22 cellular contexts compared by ENCODE assay signal in the genomic region with DNA sequence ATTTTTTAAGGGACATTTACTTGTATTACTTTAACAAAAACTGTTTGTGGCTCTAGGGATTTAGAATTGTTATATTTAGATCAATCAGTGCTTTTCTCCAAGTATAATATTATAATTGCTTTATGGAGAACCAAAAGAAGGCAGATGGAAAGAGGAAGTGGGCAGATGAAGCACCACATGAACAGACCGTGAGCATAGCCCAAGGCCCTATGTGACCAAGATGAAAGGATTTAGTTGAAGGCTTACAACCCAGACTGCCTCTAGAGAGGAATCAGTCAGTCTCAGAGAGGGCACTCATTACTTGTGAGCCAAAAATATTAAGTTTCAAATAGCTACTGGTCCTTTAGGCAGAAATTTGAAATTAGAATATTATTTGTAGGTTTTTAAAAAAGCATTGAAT.
"Had no signal": no experiment of that assay in that cellular context is flagged by ENCODE, and none has a peak within 500 bp of the region (broad histone marks: within the 10 kb centered on the region; RNA-seq: fewer than 3 reads in every experiment).

No MANE protein-coding gene starts in this region.

- H3K27me3 ChIP-seq: foreskin keratinocyte, left lung, neural progenitor cell, testis, vagina had no signal

- H3K4me1 ChIP-seq: foreskin keratinocyte, left lung, neural progenitor cell, testis, vagina had no signal

- ATAC-seq: activated CD8-positive, alpha-beta T cell treated with anti-CD3 and anti-CD28 coated beads, Interleukin-2, amount 10 ng/mL, durations not matched to agents 7 days and 5 days; activated naive CD8-positive, alpha-beta T cell treated with anti-CD3 and anti-CD28 coated beads, Interleukin-2, amount 50 U/mL, for 24 hours; foreskin keratinocyte; left lung; naive thymus-derived CD4-positive, alpha-beta T cell; sciatic nerve; stimulated activated effector memory CD8-positive, alpha-beta T cell treated with anti-CD3 and anti-CD28 coated beads, Interleukin-12 subunit alpha, Interleukin-12 subunit beta, amount 100 ng/mL, for 72 hours had no signal

- H3K9ac ChIP-seq: neural progenitor cell had no signal

- H3K9me3 ChIP-seq: testis, vagina had no signal

- H3K27ac ChIP-seq: foreskin keratinocyte, left lung, neural progenitor cell, testis, vagina, WERI-Rb-1 had no signal

- DNase-seq: activated CD4-positive, alpha-beta T cell treated with anti-CD3 and anti-CD28 coated beads, Interleukin-2, amount 50 U/mL, for 1 hour; activated CD4-positive, CD25-positive, alpha-beta regulatory T cell treated with anti-CD3 and anti-CD28 coated beads, Interleukin-2, amount 50 U/mL, for 72 hours; activated CD8-positive, alpha-beta T cell treated with anti-CD3 and anti-CD28 coated beads, Interleukin-2, amount 10 ng/mL, durations not matched to agents 7 days and 5 days; activated gamma-delta T cell; activated naive CD4-positive, alpha-beta T cell treated with anti-CD3 and anti-CD28 coated beads, Interleukin-2, amount 50 U/mL, for 16 hours; activated naive CD8-positive, alpha-beta T cell treated with anti-CD3 and anti-CD28 coated beads, Interleukin-2, amount 50 U/mL, for 24 hours; aorta; dermis blood vessel endothelial cell; effector CD8-positive, alpha-beta T cell; foreskin keratinocyte; immature natural killer cell; left lung; naive thymus-derived CD4-positive, alpha-beta T cell; small intestine; stimulated activated CD4-positive, alpha-beta T cell treated with anti-CD3 and anti-CD28 coated beads, Interleukin-2, amount 100 ng/mL, for 24 hours; testis; WERI-Rb-1 had no signal

- H3K4me2 ChIP-seq: neural progenitor cell had no signal

- H3K36me3 ChIP-seq: left lung, neural progenitor cell, vagina, WERI-Rb-1 had no signal

- H3K4me3 ChIP-seq: left lung, lung, neural progenitor cell, testis, vagina had no signal
